In the genomic region with DNA sequence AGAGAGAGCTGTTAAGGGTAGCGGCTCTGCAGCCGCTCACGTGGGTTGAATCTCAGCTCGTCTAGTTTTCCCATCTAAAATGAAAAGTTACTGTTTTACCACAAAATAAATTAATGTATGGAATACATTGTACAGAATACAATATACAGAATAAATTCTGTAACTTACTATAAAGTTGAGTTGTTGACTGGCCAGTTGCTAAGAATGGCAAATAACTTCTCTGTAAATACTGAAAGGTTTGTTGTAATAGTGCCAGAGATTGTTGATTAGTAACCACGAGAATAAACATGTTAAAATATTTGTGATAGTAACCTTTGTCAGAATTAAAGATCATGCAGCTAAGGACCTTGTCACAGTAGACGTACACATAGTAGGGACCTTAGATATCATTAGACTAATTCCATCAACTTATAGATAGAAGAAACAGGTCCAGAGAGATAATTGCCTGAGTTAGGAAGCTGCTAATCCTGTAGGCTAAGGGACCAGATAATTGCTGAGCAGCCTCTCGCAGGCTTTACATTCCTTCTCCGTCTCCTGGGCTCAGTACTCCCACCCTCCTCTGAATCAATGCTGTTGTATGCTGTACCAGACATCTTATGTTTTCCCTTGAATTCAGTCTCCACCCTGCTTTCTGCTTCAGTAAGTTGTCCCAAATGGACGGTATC, we compare ENCODE assay signal across 8 cellular contexts. TPM values are rescaled to one million over a fixed set of nuclear protein-coding genes. Genes with fewer than 3 reads are reported as not detected.
DNase-seq lines count a peak whose midpoint lies in the region; ATAC-seq, FAIRE-seq and TF ChIP-seq lines count a peak whose summit lies in the region.

No MANE protein-coding gene starts in this region.

- H3K36me3 Mint-ChIP-seq in HFFc6 (ENCODE audit: low read depth) (peaks cover 9% of the 10 kb centered on the region), memory B cell (peaks cover under 1% of the 10 kb centered on the region)

- H3K9me3 Mint-ChIP-seq in HFFc6 = no peaks in the 10 kb centered on the region
- H3K9me3 Mint-ChIP-seq in memory B cell = no peaks in the 10 kb centered on the region

- H3K4me2 ChIP-seq in GM12878 (ENCODE audit: control insufficient read depth, insufficient read depth) = peak overlapping the region; percentile 69

- SMC1A ChIA-PET in GM12878 (lab: Charles Lee; ENCODE audit: uncharacterized antibody, unreplicated experiment) = interaction anchor here (0.6 to 6.9 kb wide), 8 partner anchors 11 to 46 kb away, joined by 3 to 73 read pairs (median 4); partner anchors contain the start of gene MDC1

- TF ChIP-seq POLR2A in GM12878 (IDR thresholded peaks at IDR 0.05; ENCODE audit: low read depth, low read length) = no peak

- TF ChIP-seq CTCF in HFFc6 (IDR thresholded peaks at IDR 0.05) = no peak
- no peak for TF ChIP-seq CTCF in GM12878 (IDR thresholded peaks at IDR 0.05 in 2 of 3, conservative IDR thresholded peaks at IDR 0.05 in 1 of 3; ENCODE audit: control insufficient read depth in 2 of 3, extremely low read depth in 1 of 3, insufficient read depth in 1 of 3, low read depth in 3 of 3, low read length in 3 of 3)

- H2AFZ ChIP-seq in GM12878 (ENCODE audit: control insufficient read depth, low read depth, low read length) = peak overlapping the region; percentile 98

- WGBS in GM12878 (ENCODE audit: insufficient coverage, insufficient replicate concordance, low lambda C conversion rate, missing lambda C conversion rate) = 8% methylated on average over 9 of the region's 9 CpGs

- H3K4me1 Mint-ChIP-seq in HFFc6 (ENCODE audit: low read depth) (peaks cover 56% of the 10 kb centered on the region), memory B cell (peaks cover 41% of the 10 kb centered on the region)

- intact Hi-C loops in GM12878 (cut with micrococcal nuclease; ENCODE audit: unreplicated experiment) = no loop called here

- no peaks in the 10 kb centered on the region for H3K9me3 ChIP-seq in GM12878 (replicated peaks; ENCODE audit: control insufficient read depth, insufficient read depth, low read length)

- no peaks in the 10 kb centered on the region for H3K36me3 ChIP-seq in GM12878 (ENCODE audit: control insufficient read depth in 2 of 2, insufficient read depth in 2 of 2, low read length in 1 of 2)

- FAIRE-seq in GM12878 (lab: Jason Lieb, UNC) = no peak

- TF ChIP-seq RAD21 in GM12878 (IDR thresholded peaks at IDR 0.05; ENCODE audit: insufficient read depth, low read depth, low read length) = no peak

- DNase-seq in A172 (ENCODE audit: low spot score) (peak; percentile 11), HFFc6 (no peak), GM12878 (ENCODE audit: low read depth, low spot score) (no peak), memory B cell (ENCODE audit: low spot score in 2 of 2) (no peak), HuH-7 (ENCODE audit: low spot score) (no peak), H4 (ENCODE audit: low spot score) (no peak)

- peak overlapping the region; percentile 96 for H3K27ac ChIP-seq in GM12878 (ENCODE audit: control insufficient read depth, insufficient read depth)

- H3K4me3 Mint-ChIP-seq in HFFc6 (peak overlapping the region; percentile 90), memory B cell (peak overlapping the region; percentile 98)

- peak overlapping the region; percentile 75 for H3K9ac ChIP-seq in GM12878 (ENCODE audit: control insufficient read depth, insufficient read depth, low read length)

- peak overlapping the region; percentile 100 for H3K4me3 ChIP-seq in GM12878

- peaks cover 15% of the 10 kb centered on the region for H3K4me1 ChIP-seq in GM12878 (ENCODE audit: control insufficient read depth, insufficient read depth, low read length)

- TF ChIP-seq EP300 in GM12878 (IDR thresholded peaks at IDR 0.05; ENCODE audit: borderline replicate concordance in 1 of 2, control insufficient read depth in 1 of 2, low read depth in 2 of 2, low read length in 2 of 2) = no peak

- POLR2A ChIA-PET in GM12878 (lab: Charles Lee) = interaction anchor here (0.6 to 6.1 kb wide), 12 partner anchors 11 to 193 kb away, joined by 3 to 167 read pairs (median 5); partner anchors contain the start of genes DDR1, MDC1, MRPS18B and PRR3

- ATAC-seq in GM12878 = no peak
- no peak for ATAC-seq in memory B cell (ENCODE audit: low read depth)
- ATAC-seq in HG02571 (IDR thresholded peaks at IDR 0.05; ENCODE audit: unreplicated experiment) = no peak
- no peak for ATAC-seq in HG03460 (IDR thresholded peaks at IDR 0.05; ENCODE audit: unreplicated experiment)

- peaks cover 3% of the 10 kb centered on the region; the same call in 1 of the 2 replicates for H3K27me3 Mint-ChIP-seq in HFFc6 (ENCODE audit: insufficient read depth)
- no peaks in the 10 kb centered on the region for H3K27me3 Mint-ChIP-seq in memory B cell

- BruUV-seq in GM12878 (replicated peaks; lab: Mats Ljungman, UMichigan) = no TSS peak

- RAD21 ChIA-PET in GM12878 (lab: Charles Lee; ENCODE audit: unreplicated experiment) = interaction anchor here (1.1 to 6.4 kb wide), 5 partner anchors 9 to 27 kb away, joined by 4 to 114 read pairs (median 5); partner anchors contain the start of genes DHX16, MDC1 and TUBB

- CTCF ChIA-PET in GM12878 (lab: Yijun Ruan, JAX) = interaction anchor here (0.7 to 4.8 kb wide), 9 partner anchors 11 to 379 kb away, joined by 3 to 64 read pairs (median 12); partner anchors contain the start of genes MDC1 and TUBB

- in situ Hi-C loops in GM12878 (cut with MboI) = no loop called here

- no peaks in the 10 kb centered on the region for H3K27me3 ChIP-seq in GM12878 (replicated peaks in 1 of 2; ENCODE audit: control insufficient read depth in 2 of 2, insufficient read depth in 2 of 2, low read length in 1 of 2)

- no peaks in the 10 kb centered on the region for H4K20me1 ChIP-seq in GM12878 (ENCODE audit: control insufficient read depth, insufficient read depth)

- peak overlapping the region; percentile 89 for H3K27ac Mint-ChIP-seq in HFFc6
- peak overlapping the region; percentile 10 for H3K27ac Mint-ChIP-seq in memory B cell

- H3K79me2 ChIP-seq in GM12878 (ENCODE audit: control insufficient read depth, insufficient read depth, low read length) = peaks cover 44% of the 10 kb centered on the region

RNA-seq across cellular contexts. Expression of gene NRM, which starts 0.6 kb away (rescaled TPM):
- 13.2 and 14.0 TPM in 2 replicates for total RNA-seq in A172 (2014; rRNA removed; shearing (Covaris generic))
- total RNA-seq in HFFc6 (2021; fragmentation: NEBNext Ultra II Directional; extraction: Animal tissue kit (Norgen Biotek cat#: 25700)) = 10 to 100 TPM; 16.3 to 35.1 (median 31.1) TPM
- total RNA-seq in GM12878 (2013; cell fraction: nucleolus; rRNA removed) = 8.0 and 11.2 TPM in 2 replicates
- total RNA-seq in GM12878 (2014; rRNA removed) (14.8 and 17.7 TPM in 2 replicates), GM12878 (2014; rRNA removed; fragmentation: Illumina TruSeq; extraction: Trizol) (14.7 and 15.4 TPM in 2 replicates), GM12878 (2021) (39.0 and 39.3 TPM in 2 replicates)
- 23.2 TPM for polyA plus RNA-seq in GM12878 (2011; ENCODE audit: low read depth)
- polyA plus RNA-seq in GM12878 (2011; rRNA removed) (7.6 and 18.7 TPM in 2 replicates), GM12878 (2014; fragmentation: Illumina TruSeq; extraction: Trizol) (35.8 and 46.7 TPM in 2 replicates), GM12878 (2014; fragmentation: Nextera tagmentation; extraction: Ambion mirVana) (10 to 100 TPM; 19.1 to 23.7 TPM), GM12878 (2014; rRNA removed) (34.3 and 35.7 TPM in 2 replicates), GM12878 (2016; fragmentation: Nextera tagmentation; extraction: Ambion mirVana) (10 to 100 TPM; 36.6 to 37.5 TPM)
- polyA plus RNA-seq in GM12878 (2011; cell fraction: cytosol; rRNA removed) = 34.1 and 36.4 TPM in 2 replicates
- 33.6 and 35.9 TPM in 2 replicates for polyA plus RNA-seq in GM12878 (2011; cell fraction: nucleus; rRNA removed)
- polyA plus RNA-seq in GM12878 (2012) = 27.9 and 34.0 TPM in 2 replicates
- 23.8 and 25.7 TPM in 2 replicates for polyA minus RNA-seq in GM12878 (2011; rRNA and poly(A)+ RNA removed)
- 16.0 and 18.4 TPM in 2 replicates for polyA minus RNA-seq in GM12878 (2011; cell fraction: cytosol; rRNA and poly(A)+ RNA removed)
- 16.1 and 27.7 TPM in 2 replicates for polyA minus RNA-seq in GM12878 (2011; cell fraction: nucleus; rRNA and poly(A)+ RNA removed)
- 15.0 and 20.1 TPM in 2 replicates for total RNA-seq in H4 (2014; rRNA removed; shearing (Covaris generic))

RNA-seq across cellular contexts. Expression of gene PPP1R18, which starts 4.9 kb away (rescaled TPM):
- 62.3 and 66.2 TPM in 2 replicates for total RNA-seq in A172 (2014; rRNA removed; shearing (Covaris generic))
- 100 to 1,000 TPM; 135 to 149 (median 141) TPM for total RNA-seq in HFFc6 (2021; fragmentation: NEBNext Ultra II Directional; extraction: Animal tissue kit (Norgen Biotek cat#: 25700))
- 22.8 and 29.5 TPM in 2 replicates for total RNA-seq in GM12878 (2013; cell fraction: nucleolus; rRNA removed)
- total RNA-seq in GM12878 (2014; rRNA removed) (47.4 and 51.3 TPM in 2 replicates), GM12878 (2014; rRNA removed; fragmentation: Illumina TruSeq; extraction: Trizol) (50.4 and 54.0 TPM in 2 replicates), GM12878 (2021) (99.2 and 100 TPM in 2 replicates)
- 49.7 TPM for polyA plus RNA-seq in GM12878 (2011; ENCODE audit: low read depth)
- polyA plus RNA-seq in GM12878 (2011; rRNA removed) (78.3 and 114 TPM in 2 replicates), GM12878 (2014; fragmentation: Illumina TruSeq; extraction: Trizol) (109 and 119 TPM in 2 replicates), GM12878 (2014; fragmentation: Nextera tagmentation; extraction: Ambion mirVana) (10 to 100 TPM; 21.0 to 24.0 TPM), GM12878 (2014; rRNA removed) (72.3 and 86.2 TPM in 2 replicates), GM12878 (2016; fragmentation: Nextera tagmentation; extraction: Ambion mirVana) (10 to 100 TPM; 46.3 to 50.7 TPM)
- 131 and 175 TPM in 2 replicates for polyA plus RNA-seq in GM12878 (2011; cell fraction: cytosol; rRNA removed)
- polyA plus RNA-seq in GM12878 (2011; cell fraction: nucleus; rRNA removed) = 99.1 and 214 TPM in 2 replicates
- 67.6 and 89.2 TPM in 2 replicates for polyA plus RNA-seq in GM12878 (2012)
- 72.3 and 129 TPM in 2 replicates for polyA minus RNA-seq in GM12878 (2011; rRNA and poly(A)+ RNA removed)
- polyA minus RNA-seq in GM12878 (2011; cell fraction: cytosol; rRNA and poly(A)+ RNA removed) = 43.0 and 45.0 TPM in 2 replicates
- polyA minus RNA-seq in GM12878 (2011; cell fraction: nucleus; rRNA and poly(A)+ RNA removed) = 18.4 and 63.2 TPM in 2 replicates
- 49.9 and 50.9 TPM in 2 replicates for total RNA-seq in H4 (2014; rRNA removed; shearing (Covaris generic))

RNA-seq across cellular contexts. Expression of gene DHX16, which starts 18.5 kb away (rescaled TPM):
- total RNA-seq in A172 (2014; rRNA removed; shearing (Covaris generic)) = 30.4 and 36.1 TPM in 2 replicates
- total RNA-seq in HFFc6 (2021; fragmentation: NEBNext Ultra II Directional; extraction: Animal tissue kit (Norgen Biotek cat#: 25700)) = 10 to 100 TPM; 33.7 to 36.7 (median 35.5) TPM
- total RNA-seq in GM12878 (2013; cell fraction: nucleolus; rRNA removed) = 26.0 and 31.3 TPM in 2 replicates
- total RNA-seq in GM12878 (2014; rRNA removed) (39.5 and 40.0 TPM in 2 replicates), GM12878 (2014; rRNA removed; fragmentation: Illumina TruSeq; extraction: Trizol) (35.6 and 38.1 TPM in 2 replicates), GM12878 (2021) (30.3 and 31.8 TPM in 2 replicates)
- polyA plus RNA-seq in GM12878 (2011; ENCODE audit: low read depth) = 11.4 TPM
- polyA plus RNA-seq in GM12878 (2011; rRNA removed) (27.5 and 36.3 TPM in 2 replicates), GM12878 (2014; fragmentation: Illumina TruSeq; extraction: Trizol) (26.8 and 41.0 TPM in 2 replicates), GM12878 (2014; fragmentation: Nextera tagmentation; extraction: Ambion mirVana) (10 to 100 TPM; 10.1 to 17.7 TPM), GM12878 (2014; rRNA removed) (38.4 and 41.4 TPM in 2 replicates), GM12878 (2016; fragmentation: Nextera tagmentation; extraction: Ambion mirVana) (10 to 100 TPM; 40.3 to 41.4 TPM)
- 47.8 and 51.2 TPM in 2 replicates for polyA plus RNA-seq in GM12878 (2011; cell fraction: cytosol; rRNA removed)
- polyA plus RNA-seq in GM12878 (2011; cell fraction: nucleus; rRNA removed) = 97.9 and 117 TPM in 2 replicates
- polyA plus RNA-seq in GM12878 (2012) = 19.2 and 23.7 TPM in 2 replicates
- 41.6 and 44.4 TPM in 2 replicates for polyA minus RNA-seq in GM12878 (2011; rRNA and poly(A)+ RNA removed)
- 11.2 and 16.0 TPM in 2 replicates for polyA minus RNA-seq in GM12878 (2011; cell fraction: cytosol; rRNA and poly(A)+ RNA removed)
- polyA minus RNA-seq in GM12878 (2011; cell fraction: nucleus; rRNA and poly(A)+ RNA removed) = 13.4 and 21.2 TPM in 2 replicates
- total RNA-seq in H4 (2014; rRNA removed; shearing (Covaris generic)) = 29.9 and 32.6 TPM in 2 replicates

RNA-seq across cellular contexts. Expression of gene MDC1, which starts 25.7 kb away (rescaled TPM):
- 4.8 and 7.6 TPM in 2 replicates for total RNA-seq in A172 (2014; rRNA removed; shearing (Covaris generic))
- total RNA-seq in HFFc6 (2021; fragmentation: NEBNext Ultra II Directional; extraction: Animal tissue kit (Norgen Biotek cat#: 25700)) = 10 to 100 TPM; 18.4 to 31.9 (median 28.1) TPM
- total RNA-seq in GM12878 (2013; cell fraction: nucleolus; rRNA removed) = 15.3 and 21.3 TPM in 2 replicates
- total RNA-seq in GM12878 (2014; rRNA removed) = 11.9 and 12.9 TPM in 2 replicates
- total RNA-seq in GM12878 (2014; rRNA removed; fragmentation: Illumina TruSeq; extraction: Trizol) = 12.4 and 12.5 TPM in 2 replicates
- total RNA-seq in GM12878 (2021) = 62.5 and 66.9 TPM in 2 replicates
- polyA plus RNA-seq in GM12878 (2011; ENCODE audit: low read depth) = 30.8 TPM
- 6.8 and 14.8 TPM in 2 replicates for polyA plus RNA-seq in GM12878 (2011; rRNA removed)
- polyA plus RNA-seq in GM12878 (2011; cell fraction: cytosol; rRNA removed) = 18.4 and 23.7 TPM in 2 replicates
- 68.0 and 73.9 TPM in 2 replicates for polyA plus RNA-seq in GM12878 (2011; cell fraction: nucleus; rRNA removed)
- 36.6 and 43.4 TPM in 2 replicates for polyA plus RNA-seq in GM12878 (2012)
- polyA plus RNA-seq in GM12878 (2014; fragmentation: Illumina TruSeq; extraction: Trizol) = 52.7 and 53.6 TPM in 2 replicates
- 1 to 10 TPM; 5.1 to 6.5 TPM for polyA plus RNA-seq in GM12878 (2014; fragmentation: Nextera tagmentation; extraction: Ambion mirVana)
- 30.1 and 33.3 TPM in 2 replicates for polyA plus RNA-seq in GM12878 (2014; rRNA removed)
- polyA plus RNA-seq in GM12878 (2016; fragmentation: Nextera tagmentation; extraction: Ambion mirVana) = 10 to 100 TPM; 31.1 to 36.2 TPM
- polyA minus RNA-seq in GM12878 (2011; rRNA and poly(A)+ RNA removed) = 17.6 and 22.5 TPM in 2 replicates
- 8.5 and 20.0 TPM in 2 replicates for polyA minus RNA-seq in GM12878 (2011; cell fraction: cytosol; rRNA and poly(A)+ RNA removed)
- polyA minus RNA-seq in GM12878 (2011; cell fraction: nucleus; rRNA and poly(A)+ RNA removed) = 7.4 and 14.4 TPM in 2 replicates
- total RNA-seq in H4 (2014; rRNA removed; shearing (Covaris generic)) = 7.8 and 8.7 TPM in 2 replicates

RNA-seq across cellular contexts. Expression of gene TUBB, which starts 28.8 kb away (rescaled TPM):
- total RNA-seq in A172 (2014; rRNA removed; shearing (Covaris generic)) = 1,118 and 1,364 TPM in 2 replicates
- total RNA-seq in HFFc6 (2021; fragmentation: NEBNext Ultra II Directional; extraction: Animal tissue kit (Norgen Biotek cat#: 25700)) = 1,000 to 10,000 TPM; 1,052 to 1,712 (median 1,589) TPM
- total RNA-seq in GM12878 (2013; cell fraction: nucleolus; rRNA removed) = 180 and 186 TPM in 2 replicates
- total RNA-seq in GM12878 (2014; rRNA removed) = 1,600 and 1,662 TPM in 2 replicates
- 1,225 and 1,242 TPM in 2 replicates for total RNA-seq in GM12878 (2014; rRNA removed; fragmentation: Illumina TruSeq; extraction: Trizol)
- total RNA-seq in GM12878 (2021) = 1,685 and 1,700 TPM in 2 replicates
- 770 TPM for polyA plus RNA-seq in GM12878 (2011; ENCODE audit: low read depth)
- 1,703 and 2,596 TPM in 2 replicates for polyA plus RNA-seq in GM12878 (2011; rRNA removed)
- polyA plus RNA-seq in GM12878 (2011; cell fraction: cytosol; rRNA removed) = 2,686 and 3,225 TPM in 2 replicates
- 1,113 and 1,357 TPM in 2 replicates for polyA plus RNA-seq in GM12878 (2011; cell fraction: nucleus; rRNA removed)
- 828 and 941 TPM in 2 replicates for polyA plus RNA-seq in GM12878 (2012)
- polyA plus RNA-seq in GM12878 (2014; fragmentation: Illumina TruSeq; extraction: Trizol) = 2,402 and 3,052 TPM in 2 replicates
- polyA plus RNA-seq in GM12878 (2014; fragmentation: Nextera tagmentation; extraction: Ambion mirVana) = 1,000 to 10,000 TPM; 1,039 to 1,376 TPM
- polyA plus RNA-seq in GM12878 (2014; rRNA removed) = 2,367 and 2,490 TPM in 2 replicates
- 1,000 to 10,000 TPM; 1,510 to 1,651 TPM for polyA plus RNA-seq in GM12878 (2016; fragmentation: Nextera tagmentation; extraction: Ambion mirVana)
- 2,195 and 2,964 TPM in 2 replicates for polyA minus RNA-seq in GM12878 (2011; rRNA and poly(A)+ RNA removed)
- 626 and 717 TPM in 2 replicates for polyA minus RNA-seq in GM12878 (2011; cell fraction: cytosol; rRNA and poly(A)+ RNA removed)
- polyA minus RNA-seq in GM12878 (2011; cell fraction: nucleus; rRNA and poly(A)+ RNA removed) = 193 and 357 TPM in 2 replicates
- total RNA-seq in H4 (2014; rRNA removed; shearing (Covaris generic)) = 1,333 and 1,508 TPM in 2 replicates
